In genomic region chr18:75137346-75137877, GRCh38 we compare ENCODE assay signal across 13 cellular contexts.
DNase-seq lines count a peak whose midpoint lies in the region; ATAC-seq and TF ChIP-seq lines count a peak whose summit lies in the region.
"Had no signal": no experiment of that assay in that cellular context is flagged by ENCODE, and none has a peak within 500 bp of the region (broad histone marks: within the 10 kb centered on the region; RNA-seq: fewer than 3 reads in every experiment).

No MANE protein-coding gene starts in this region.

- DNase-seq in activated CD8-positive, alpha-beta memory T cell treated with anti-CD3 and anti-CD28 coated beads, Interleukin-2, amount 10 ng/mL, durations not matched to agents 7 days and 5 days = peak; percentile 34
- DNase-seq in activated CD8-positive, alpha-beta memory T cell treated with anti-CD3 and anti-CD28 coated beads for 24 hours = no peak
- DNase-seq in H7 (peak; percentile 12), mesenteric fat pad (ENCODE audit: low spot score) (peak; percentile 74), suprapubic skin (ENCODE audit: low spot score in 2 of 2) (peak; percentile 10 to 49), COLO668 (lab: John Stamatoyannopoulos, UW; ENCODE audit: unreplicated experiment) (no peak), amygdala (lab: John Stamatoyannopoulos, UW) (no peak)
- DNase-seq: Caco-2; CD8-positive, alpha-beta T cell; DMS 273 treated with DMSO at 0.1 percent for 48 hours had no signal

- H3K4me1 ChIP-seq in suprapubic skin = no peaks in the 10 kb centered on the region
- H3K4me1 ChIP-seq: Caco-2 had no signal

- H3K27me3 ChIP-seq in H7 (ENCODE audit: control insufficient read depth, insufficient read depth, low read length) (no peaks in the 10 kb centered on the region), suprapubic skin (no peaks in the 10 kb centered on the region)

- no peak for TF ChIP-seq CTCF in suprapubic skin (IDR thresholded peaks at IDR 0.05)

- H3K4me3 Mint-ChIP-seq in activated CD8-positive, alpha-beta memory T cell treated with anti-CD3 and anti-CD28 coated beads, Interleukin-2, amount 10 ng/mL, durations not matched to agents 7 days and 5 days = no peak overlapping the region
- H3K4me3 Mint-ChIP-seq: CD14-positive monocyte; CD8-positive, alpha-beta T cell had no signal

- no peaks in the 10 kb centered on the region for H3K9me3 Mint-ChIP-seq in activated CD8-positive, alpha-beta memory T cell treated with anti-CD3 and anti-CD28 coated beads, Interleukin-2, amount 10 ng/mL, durations not matched to agents 7 days and 5 days (ENCODE audit: low read depth)
- H3K9me3 Mint-ChIP-seq: CD8-positive, alpha-beta T cell had no signal

- H3K4me1 Mint-ChIP-seq in activated CD8-positive, alpha-beta memory T cell treated with anti-CD3 and anti-CD28 coated beads, Interleukin-2, amount 10 ng/mL, durations not matched to agents 7 days and 5 days = no peaks in the 10 kb centered on the region
- H3K4me1 Mint-ChIP-seq: CD14-positive monocyte had no signal

- H3K27ac ChIP-seq in suprapubic skin = no peak overlapping the region
- H3K27ac ChIP-seq: 22Rv1 had no signal

- no peak for ATAC-seq in activated CD8-positive, alpha-beta memory T cell treated with anti-CD3 and anti-CD28 coated beads, Interleukin-2, amount 10 ng/mL, durations not matched to agents 7 days and 5 days
- ATAC-seq: CD8-positive, alpha-beta T cell; K562 had no signal

- no peak overlapping the region for H3K4me3 ChIP-seq in H7 (ENCODE audit: insufficient read depth, low read depth, low read length)
- no peak overlapping the region for H3K4me3 ChIP-seq in suprapubic skin
- H3K4me3 ChIP-seq: K562 had no signal

- no peaks in the 10 kb centered on the region for H3K36me3 ChIP-seq in H7 (replicated peaks; ENCODE audit: control insufficient read depth, insufficient read depth, low read length)
- no peaks in the 10 kb centered on the region for H3K36me3 ChIP-seq in suprapubic skin

- no peak for TF ChIP-seq POLR2A in suprapubic skin (IDR thresholded peaks at IDR 0.05)

- no peaks in the 10 kb centered on the region for H3K27me3 Mint-ChIP-seq in activated CD8-positive, alpha-beta memory T cell treated with anti-CD3 and anti-CD28 coated beads, Interleukin-2, amount 10 ng/mL, durations not matched to agents 7 days and 5 days

- no peaks in the 10 kb centered on the region for H3K9me3 ChIP-seq in suprapubic skin
- H3K9me3 ChIP-seq: Caco-2 had no signal

- no peak for TF ChIP-seq EP300 in suprapubic skin (IDR thresholded peaks at IDR 0.05)

- H3K36me3 Mint-ChIP-seq in activated CD8-positive, alpha-beta memory T cell treated with anti-CD3 and anti-CD28 coated beads, Interleukin-2, amount 10 ng/mL, durations not matched to agents 7 days and 5 days = no peaks in the 10 kb centered on the region
- H3K36me3 Mint-ChIP-seq: CD14-positive monocyte; CD8-positive, alpha-beta T cell had no signal

- no peak overlapping the region for H3K27ac Mint-ChIP-seq in activated CD8-positive, alpha-beta memory T cell treated with anti-CD3 and anti-CD28 coated beads, Interleukin-2, amount 10 ng/mL, durations not matched to agents 7 days and 5 days
- H3K27ac Mint-ChIP-seq: CD14-positive monocyte; CD8-positive, alpha-beta T cell had no signal

- CTCF ChIA-PET in activated CD8-positive, alpha-beta memory T cell treated with anti-CD3 and anti-CD28 coated beads, Interleukin-2, amount 10 ng/mL, durations not matched to agents 7 days and 5 days (lab: Charles Lee) = no interaction called here

- WGBS in suprapubic skin = 87% methylated on average over 11 of the region's 11 CpGs

Comparison
In these comparisons a context has a peak if more than half of its experiments do, and no peak if none do; other contexts are left out.
1. DNase-seq: peak in activated CD8-positive, alpha-beta memory T cell treated with anti-CD3 and anti-CD28 coated beads, Interleukin-2, amount 10 ng/mL, durations not matched to agents 7 days and 5 days (single experiment), H7 (single experiment), mesenteric fat pad (single experiment) and suprapubic skin (2 of 2); none in activated CD8-positive, alpha-beta memory T cell treated with anti-CD3 and anti-CD28 coated beads for 24 hours (single experiment), COLO668 (single experiment) and amygdala (0 of 56).